ENCODE assay signal across 23 cellular contexts in the genomic region with DNA sequence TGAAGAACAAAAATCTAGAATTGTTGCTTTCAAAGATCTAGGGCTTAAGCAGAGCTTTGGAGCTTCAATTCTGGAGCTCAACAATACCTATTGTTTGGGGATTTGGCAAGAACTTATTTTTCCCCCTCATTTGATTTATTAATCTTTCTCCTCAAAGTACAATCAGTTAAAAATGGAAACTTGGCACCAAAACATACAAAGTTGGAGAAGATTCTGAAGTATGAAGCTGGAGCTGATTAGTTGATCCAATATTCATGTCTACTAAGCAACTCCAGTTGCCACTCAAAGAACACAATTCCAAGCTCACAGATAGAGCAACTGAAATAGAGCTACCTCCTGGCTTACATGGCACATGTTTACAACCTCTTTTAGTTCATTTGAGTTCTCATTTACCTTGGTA. TPM values are rescaled to one million over a fixed set of nuclear protein-coding genes. Genes with fewer than 3 reads are reported as not detected.
DNase-seq lines count a peak whose midpoint lies in the region; ATAC-seq and TF ChIP-seq lines count a peak whose summit lies in the region.
"Had no signal": no experiment of that assay in that cellular context is flagged by ENCODE, and none has a peak within 500 bp of the region (broad histone marks: within the 10 kb centered on the region; RNA-seq: fewer than 3 reads in every experiment).

No MANE protein-coding gene starts in this region.

- H3K9me3 Mint-ChIP-seq in brain: no peaks in the 10 kb centered on the region
- H3K9me3 Mint-ChIP-seq in naive thymus-derived CD4-positive, alpha-beta T cell: peaks cover 0 to 3% (median 0%) of the 10 kb centered on the region in 11 donors
- no peaks in the 10 kb centered on the region for H3K9me3 Mint-ChIP-seq in activated CD4-positive, alpha-beta T cell treated with anti-CD3 and anti-CD28 coated beads, Interleukin-2, amount 10 ng/mL, durations not matched to agents 7 days and 5 days
- H3K9me3 Mint-ChIP-seq: IgD-negative memory B cell had no signal

- TF ChIP-seq POLR2A in esophagus muscularis mucosa (IDR thresholded peaks at IDR 0.05; ENCODE audit: low read depth): no peak

- peak overlapping the region in 1 of 4 donors; percentile 4 for H3K4me3 ChIP-seq in esophagus muscularis mucosa
- H3K4me3 ChIP-seq in naive thymus-derived CD4-positive, alpha-beta T cell (ENCODE audit: low read length): no peak overlapping the region
- H3K4me3 ChIP-seq: PC-9 had no signal

- H3K27ac ChIP-seq in esophagus muscularis mucosa (replicated peaks in 1 of 4) (peak overlapping the region; percentile 86 to 94 (median 90)), layer of hippocampus (ENCODE audit: low read depth, low read length) (peak overlapping the region; percentile 83), substantia nigra (ENCODE audit: low read depth, low read length, poor library complexity, severe bottlenecking) (peak overlapping the region; percentile 97)
- H3K27ac ChIP-seq in naive thymus-derived CD4-positive, alpha-beta T cell (ENCODE audit: low read depth, low read length): no peak overlapping the region
- H3K27ac ChIP-seq: HL-60, KMS-11, PC-9 had no signal

- no peak for TF ChIP-seq EP300 in esophagus muscularis mucosa (IDR thresholded peaks at IDR 0.05)

- peak overlapping the region in 3 of 5 experiments; percentile 35 to 93 (median 88) for H3K4me3 Mint-ChIP-seq in brain
- no peak overlapping the region for H3K4me3 Mint-ChIP-seq in naive thymus-derived CD4-positive, alpha-beta T cell
- H3K4me3 Mint-ChIP-seq in activated CD4-positive, alpha-beta T cell treated with anti-CD3 and anti-CD28 coated beads, Interleukin-2, amount 10 ng/mL, durations not matched to agents 7 days and 5 days: no peak overlapping the region
- H3K4me3 Mint-ChIP-seq: IgD-negative memory B cell had no signal

- peaks cover 37 to 77% (median 68%) of the 10 kb centered on the region in 4 donors for H3K4me1 ChIP-seq in esophagus muscularis mucosa
- no peaks in the 10 kb centered on the region for H3K4me1 ChIP-seq in naive thymus-derived CD4-positive, alpha-beta T cell (ENCODE audit: control insufficient read depth in 2 of 2, insufficient read depth in 2 of 2, low read length in 2 of 2)

- H3K36me3 Mint-ChIP-seq in brain: peaks cover 40% of the 10 kb centered on the region
- no peaks in the 10 kb centered on the region for H3K36me3 Mint-ChIP-seq in naive thymus-derived CD4-positive, alpha-beta T cell
- no peaks in the 10 kb centered on the region for H3K36me3 Mint-ChIP-seq in activated CD4-positive, alpha-beta T cell treated with anti-CD3 and anti-CD28 coated beads, Interleukin-2, amount 10 ng/mL, durations not matched to agents 7 days and 5 days (ENCODE audit: low read depth)
- H3K36me3 Mint-ChIP-seq: IgD-negative memory B cell had no signal

- H3K27me3 ChIP-seq in esophagus muscularis mucosa: no peaks in the 10 kb centered on the region
- no peaks in the 10 kb centered on the region for H3K27me3 ChIP-seq in layer of hippocampus (ENCODE audit: control insufficient read depth, insufficient read depth, low read length)
- no peaks in the 10 kb centered on the region for H3K27me3 ChIP-seq in naive thymus-derived CD4-positive, alpha-beta T cell (ENCODE audit: control insufficient read depth in 2 of 2, insufficient read depth in 2 of 2, low read length in 2 of 2)

- CTCF ChIA-PET in naive thymus-derived CD4-positive, alpha-beta T cell (lab: Charles Lee): no interaction called here
- CTCF ChIA-PET in activated CD4-positive, alpha-beta T cell treated with anti-CD3 and anti-CD28 coated beads, Interleukin-2, amount 10 ng/mL, durations not matched to agents 7 days and 5 days (lab: Charles Lee): no interaction called here

- DNase-seq in esophagus muscularis mucosa (ENCODE audit: extremely low spot score): no peak
- DNase-seq in substantia nigra (lab: John Stamatoyannopoulos, UW): no peak
- no peak for DNase-seq in naive thymus-derived CD4-positive, alpha-beta T cell
- DNase-seq in activated naive CD4-positive, alpha-beta T cell treated with Interleukin-2 at 50 U/mL for 16 hours: no peak
- no peak for DNase-seq in activated CD4-positive, alpha-beta T cell treated with anti-CD3 and anti-CD28 coated beads, Interleukin-2, amount 10 ng/mL, durations not matched to agents 7 days and 5 days
- DNase-seq: Calu3, DMS153, DND-41, MM.1S, NCI-H2029 treated with DMSO at 0.1 percent for 48 hours, NCI-H446 treated with DMSO at 0.1 percent for 48 hours, NCI-H526 treated with DMSO at 0.1 percent for 48 hours had no signal

- intact Hi-C loops in esophagus muscularis mucosa (cut with DNase I): no loop called here
- intact Hi-C loops in naive thymus-derived CD4-positive, alpha-beta T cell (cut with micrococcal nuclease): no loop called here

- POLR2A ChIA-PET in naive thymus-derived CD4-positive, alpha-beta T cell (lab: Charles Lee): no interaction called here
- POLR2A ChIA-PET in activated CD4-positive, alpha-beta T cell treated with anti-CD3 and anti-CD28 coated beads, Interleukin-2, amount 10 ng/mL, durations not matched to agents 7 days and 5 days (lab: Charles Lee): no interaction called here

- H3K27ac Mint-ChIP-seq in brain: peak overlapping the region in 2 of 5 experiments; percentile 92 to 98
- H3K27ac Mint-ChIP-seq in naive thymus-derived CD4-positive, alpha-beta T cell: no peak overlapping the region
- no peak overlapping the region for H3K27ac Mint-ChIP-seq in activated CD4-positive, alpha-beta T cell treated with anti-CD3 and anti-CD28 coated beads, Interleukin-2, amount 10 ng/mL, durations not matched to agents 7 days and 5 days
- H3K27ac Mint-ChIP-seq: IgD-negative memory B cell had no signal

- peaks cover 61% of the 10 kb centered on the region for H3K4me1 Mint-ChIP-seq in brain
- H3K4me1 Mint-ChIP-seq in naive thymus-derived CD4-positive, alpha-beta T cell: peaks cover 0 to 13% (median 8%) of the 10 kb centered on the region in 7 donors
- H3K4me1 Mint-ChIP-seq in activated CD4-positive, alpha-beta T cell treated with anti-CD3 and anti-CD28 coated beads, Interleukin-2, amount 10 ng/mL, durations not matched to agents 7 days and 5 days: peaks cover 8% of the 10 kb centered on the region

- no peak for TF ChIP-seq CTCF in brain (conservative IDR thresholded peaks at IDR 0.05)
- no peak for TF ChIP-seq CTCF in esophagus muscularis mucosa (IDR thresholded peaks at IDR 0.05)

- ATAC-seq in naive thymus-derived CD4-positive, alpha-beta T cell: no peak
- no peak for ATAC-seq in HG02973 (IDR thresholded peaks at IDR 0.05; ENCODE audit: unreplicated experiment)
- ATAC-seq: HCT116, Right ventricle myocardium inferior had no signal

- no peaks in the 10 kb centered on the region for H3K9me3 ChIP-seq in esophagus muscularis mucosa
- no peaks in the 10 kb centered on the region for H3K9me3 ChIP-seq in naive thymus-derived CD4-positive, alpha-beta T cell (ENCODE audit: control insufficient read depth in 2 of 3, low read length in 3 of 3)

- peaks cover 20% of the 10 kb centered on the region for H3K27me3 Mint-ChIP-seq in brain
- peaks cover 15 to 39% (median 19%) of the 10 kb centered on the region in 5 donors for H3K27me3 Mint-ChIP-seq in naive thymus-derived CD4-positive, alpha-beta T cell
- peaks cover 16% of the 10 kb centered on the region for H3K27me3 Mint-ChIP-seq in activated CD4-positive, alpha-beta T cell treated with anti-CD3 and anti-CD28 coated beads, Interleukin-2, amount 10 ng/mL, durations not matched to agents 7 days and 5 days

- peaks cover 0 to 15% (median 0%) of the 10 kb centered on the region in 4 donors for H3K36me3 ChIP-seq in esophagus muscularis mucosa
- no peaks in the 10 kb centered on the region for H3K36me3 ChIP-seq in naive thymus-derived CD4-positive, alpha-beta T cell (ENCODE audit: control insufficient read depth in 2 of 3, insufficient read depth in 3 of 3, low read length in 3 of 3)

RNA-seq across cellular contexts. Expression of a gene that starts 3.8 kb away (rescaled TPM):
- 12.7 TPM for polyA plus RNA-seq in brain (ENCODE audit: insufficient read depth, low read depth, low replicate concordance)
- 10 to 100 TPM; 45.1 to 62.9 (median 53.1) TPM for total RNA-seq in esophagus muscularis mucosa
- not detected for total RNA-seq in naive thymus-derived CD4-positive, alpha-beta T cell
- not detected for polyA plus RNA-seq in naive thymus-derived CD4-positive, alpha-beta T cell
- total RNA-seq in activated CD4-positive, alpha-beta T cell treated with anti-CD3 and anti-CD28 coated beads, Interleukin-2, amount 10 ng/mL, durations not matched to agents 7 days and 5 days: not detected
- total RNA-seq: A172, Calu3, PC-9 had no signal
- polyA plus RNA-seq: BJ, IgD-negative memory B cell had no signal

Comparison
In these comparisons a context has a peak if more than half of its experiments do, and no peak if none do; other contexts are left out.
1. H3K4me3 Mint-ChIP-seq: peak in brain (3 of 5); none in naive thymus-derived CD4-positive, alpha-beta T cell (0 of 10) and activated CD4-positive, alpha-beta T cell treated with anti-CD3 and anti-CD28 coated beads, Interleukin-2, amount 10 ng/mL, durations not matched to agents 7 days and 5 days (single experiment).
2. RNA of a gene that starts 3.8 kb away (total RNA-seq): 45.1 to 62.9 TPM in esophagus muscularis mucosa; not detected in naive thymus-derived CD4-positive, alpha-beta T cell and not detected in activated CD4-positive, alpha-beta T cell treated with anti-CD3 and anti-CD28 coated beads, Interleukin-2, amount 10 ng/mL, durations not matched to agents 7 days and 5 days; every median in the first group is over 10 times any median in the second.